16 cellular contexts compared by ENCODE assay signal in genomic region chr16:3127745-3128144, GRCh38. TPM values are rescaled to one million over a fixed set of nuclear protein-coding genes. Genes with fewer than 3 reads are reported as not detected.
DNase-seq lines count a peak whose midpoint lies in the region; ATAC-seq and TF ChIP-seq lines count a peak whose summit lies in the region.
"Had no signal": no experiment of that assay in that cellular context is flagged by ENCODE, and none has a peak within 500 bp of the region (broad histone marks: within the 10 kb centered on the region; RNA-seq: fewer than 3 reads in every experiment).

No MANE protein-coding gene starts in this region.

- no peak for TF ChIP-seq POLR2A in uterus (IDR thresholded peaks at IDR 0.05)

- H3K4me3 ChIP-seq in uterus: no peak overlapping the region
- H3K4me3 ChIP-seq: gastrocnemius medialis, sigmoid colon, stomach had no signal

- DNase-seq in activated naive CD4-positive, alpha-beta T cell treated with Interleukin-2 at 50 U/mL for 16 hours: no peak
- DNase-seq in NCI-H446 treated with DMSO at 0.1 percent for 48 hours (lab: John Stamatoyannopoulos, UW): peak; percentile 40
- DNase-seq in central memory CD8-positive, alpha-beta T cell (ENCODE audit: low spot score in 2 of 2): no peak
- no peak for DNase-seq in stimulated activated effector memory CD8-positive, alpha-beta T cell treated with anti-CD3 and anti-CD28 coated beads, Interleukin-12 subunit alpha, Interleukin-12 subunit beta, amount 100 ng/mL, for 72 hours (ENCODE audit: low spot score in 2 of 2)
- DNase-seq in uterus: no peak
- DNase-seq in activated CD4-positive, CD25-positive, alpha-beta regulatory T cell (lab: John Stamatoyannopoulos, UW): no peak
- no peak for DNase-seq in nucleus accumbens (lab: John Stamatoyannopoulos, UW)
- DNase-seq: BE2C; effector CD8-positive, alpha-beta T cell; gastrocnemius medialis; kidney; sigmoid colon; stomach; T-helper 17 cell had no signal

- no peaks in the 10 kb centered on the region for H3K36me3 ChIP-seq in uterus
- H3K36me3 ChIP-seq: gastrocnemius medialis had no signal

- peak overlapping the region; percentile 59 for H3K27ac Mint-ChIP-seq in activated naive CD4-positive, alpha-beta T cell treated with anti-CD3 and anti-CD28 coated beads, Interleukin-2, amount 50 U/mL, for 24 hours
- no peak overlapping the region for H3K27ac Mint-ChIP-seq in central memory CD8-positive, alpha-beta T cell (ENCODE audit: low read depth)
- H3K27ac Mint-ChIP-seq in stimulated activated effector memory CD8-positive, alpha-beta T cell treated with anti-CD3 and anti-CD28 coated beads, Interleukin-12 subunit alpha, Interleukin-12 subunit beta, amount 100 ng/mL, for 72 hours: no peak overlapping the region

- no peak overlapping the region for H3K27ac ChIP-seq in uterus
- H3K27ac ChIP-seq: gastrocnemius medialis, sigmoid colon, stomach had no signal

- H3K27me3 Mint-ChIP-seq in activated naive CD4-positive, alpha-beta T cell treated with anti-CD3 and anti-CD28 coated beads, Interleukin-2, amount 50 U/mL, for 24 hours: no peaks in the 10 kb centered on the region
- no peaks in the 10 kb centered on the region for H3K27me3 Mint-ChIP-seq in central memory CD8-positive, alpha-beta T cell
- H3K27me3 Mint-ChIP-seq: T-helper 17 cell had no signal

- peaks cover 4% of the 10 kb centered on the region for H3K36me3 Mint-ChIP-seq in activated naive CD4-positive, alpha-beta T cell treated with anti-CD3 and anti-CD28 coated beads, Interleukin-2, amount 50 U/mL, for 24 hours
- H3K36me3 Mint-ChIP-seq in central memory CD8-positive, alpha-beta T cell (ENCODE audit: insufficient read depth): peaks cover 19% of the 10 kb centered on the region
- H3K36me3 Mint-ChIP-seq in stimulated activated effector memory CD8-positive, alpha-beta T cell treated with anti-CD3 and anti-CD28 coated beads, Interleukin-12 subunit alpha, Interleukin-12 subunit beta, amount 100 ng/mL, for 72 hours: peaks cover 43% of the 10 kb centered on the region

- H3K9me3 Mint-ChIP-seq in activated naive CD4-positive, alpha-beta T cell treated with anti-CD3 and anti-CD28 coated beads, Interleukin-2, amount 50 U/mL, for 24 hours: no peaks in the 10 kb centered on the region
- H3K9me3 Mint-ChIP-seq in central memory CD8-positive, alpha-beta T cell: no peaks in the 10 kb centered on the region
- no peaks in the 10 kb centered on the region for H3K9me3 Mint-ChIP-seq in stimulated activated effector memory CD8-positive, alpha-beta T cell treated with anti-CD3 and anti-CD28 coated beads, Interleukin-12 subunit alpha, Interleukin-12 subunit beta, amount 100 ng/mL, for 72 hours

- H3K4me3 Mint-ChIP-seq in activated naive CD4-positive, alpha-beta T cell treated with anti-CD3 and anti-CD28 coated beads, Interleukin-2, amount 50 U/mL, for 24 hours: peak overlapping the region; percentile 36
- H3K4me3 Mint-ChIP-seq in central memory CD8-positive, alpha-beta T cell: peak overlapping the region; percentile 54
- peak overlapping the region; percentile 83 for H3K4me3 Mint-ChIP-seq in stimulated activated effector memory CD8-positive, alpha-beta T cell treated with anti-CD3 and anti-CD28 coated beads, Interleukin-12 subunit alpha, Interleukin-12 subunit beta, amount 100 ng/mL, for 72 hours
- H3K4me3 Mint-ChIP-seq: T-helper 17 cell had no signal

- ATAC-seq in central memory CD8-positive, alpha-beta T cell (replicated peaks; ENCODE audit: extremely low read depth, poor library complexity, severe bottlenecking): no peak
- no peak for ATAC-seq in stimulated activated effector memory CD8-positive, alpha-beta T cell treated with anti-CD3 and anti-CD28 coated beads, Interleukin-12 subunit alpha, Interleukin-12 subunit beta, amount 100 ng/mL, for 72 hours
- ATAC-seq: gastrocnemius medialis, T-helper 17 cell had no signal

- no peak for TF ChIP-seq CTCF in uterus (IDR thresholded peaks at IDR 0.05)

- H3K27me3 ChIP-seq in uterus: no peaks in the 10 kb centered on the region
- H3K27me3 ChIP-seq: BE2C, gastrocnemius medialis, sigmoid colon, stomach had no signal

- no peaks in the 10 kb centered on the region for H3K9me3 ChIP-seq in uterus
- H3K9me3 ChIP-seq: BE2C, gastrocnemius medialis, sigmoid colon, stomach had no signal

- intact Hi-C loops in uterus (cut with DNase I; ENCODE audit: low total_unique reads): no loop called here

- H3K4me1 Mint-ChIP-seq in activated naive CD4-positive, alpha-beta T cell treated with anti-CD3 and anti-CD28 coated beads, Interleukin-2, amount 50 U/mL, for 24 hours: peaks cover 49% of the 10 kb centered on the region
- H3K4me1 Mint-ChIP-seq in central memory CD8-positive, alpha-beta T cell: peaks cover 48% of the 10 kb centered on the region
- H3K4me1 Mint-ChIP-seq in stimulated activated effector memory CD8-positive, alpha-beta T cell treated with anti-CD3 and anti-CD28 coated beads, Interleukin-12 subunit alpha, Interleukin-12 subunit beta, amount 100 ng/mL, for 72 hours: peaks cover 47% of the 10 kb centered on the region

- peaks cover 0 to 5% of the 10 kb centered on the region in 2 donors for H3K4me1 ChIP-seq in uterus
- H3K4me1 ChIP-seq: BE2C had no signal

RNA-seq across cellular contexts. Expression of gene ZNF213, which starts 7.1 kb away (rescaled TPM):
- 100 to 1,000 TPM in 1 of 4 donors, 10 to 100 TPM in 1, 1 to 10 TPM in 1, under 1 TPM in 1; 0.77 to 101 (median 11.1) TPM for total RNA-seq in uterus

RNA-seq across cellular contexts. Expression of gene ZNF205, which starts 15.4 kb away (rescaled TPM):
- 10 to 100 TPM; 12.9 to 26.9 (median 18.3) TPM for total RNA-seq in uterus
- total RNA-seq: T-helper 17 cell had no signal

RNA-seq across cellular contexts. Expression of gene ZSCAN10, which starts 28.7 kb away (rescaled TPM):
- not detected for total RNA-seq in uterus
- total RNA-seq: gastrocnemius medialis, kidney, myocyte, sigmoid colon, stomach had no signal
